8 cellular contexts compared by ENCODE assay signal in the genomic region with DNA sequence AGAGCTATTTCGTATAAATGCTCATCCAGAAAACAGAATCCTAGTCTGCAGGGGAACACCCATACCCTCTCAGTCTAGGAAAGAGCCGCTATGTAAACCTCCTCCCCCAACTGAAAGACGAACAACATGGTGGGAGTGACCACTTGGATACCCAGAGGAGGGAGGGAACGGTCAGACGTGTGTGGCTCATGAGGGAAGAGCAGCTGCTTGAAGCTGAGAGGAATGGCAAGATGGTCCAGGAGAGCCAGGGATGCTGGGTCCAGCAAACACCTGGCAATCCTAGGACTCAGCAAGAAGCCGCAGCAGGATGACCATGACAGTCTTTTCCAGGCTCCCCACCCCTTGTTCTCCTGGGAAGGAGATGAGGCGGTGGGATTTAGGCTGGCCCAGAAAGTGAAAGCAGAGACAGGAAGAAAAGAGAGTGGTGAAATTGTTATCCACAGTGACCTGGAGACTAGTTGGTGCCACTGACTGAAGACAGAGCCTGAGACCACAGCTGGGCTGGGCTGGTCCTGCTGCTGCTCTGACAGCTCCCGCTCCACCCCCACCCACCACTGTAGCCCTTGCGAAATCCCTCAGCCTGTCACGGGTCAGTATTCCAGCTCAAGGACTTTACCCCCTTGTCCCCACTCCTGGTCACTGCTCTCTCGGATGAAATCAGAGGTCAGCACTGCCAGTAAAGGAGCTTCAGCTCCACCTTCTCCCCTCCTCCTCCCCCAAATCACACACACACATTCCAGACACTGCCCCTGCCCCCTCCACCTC. TPM values are rescaled to one million over a fixed set of nuclear protein-coding genes. Genes with fewer than 3 reads are reported as not detected.
DNase-seq lines count a peak whose midpoint lies in the region; ATAC-seq, FAIRE-seq and TF ChIP-seq lines count a peak whose summit lies in the region.

No MANE protein-coding gene starts in this region.

- no peak for ATAC-seq in activated T-cell treated with anti-CD3 and anti-CD28 coated beads, Interleukin-2, amount 50 U/mL, for 4 hours
- ATAC-seq in right lobe of liver (peak; percentile 70 to 85 (median 76)), GM21529 (IDR thresholded peaks at IDR 0.05; ENCODE audit: unreplicated experiment) (no peak)

- peaks cover 20% of the 10 kb centered on the region for H3K36me3 Mint-ChIP-seq in activated T-cell treated with anti-CD3 and anti-CD28 coated beads, Interleukin-2, amount 50 U/mL, for 4 hours (ENCODE audit: insufficient read depth)

- no peak for DNase-seq in activated T-cell treated with anti-CD3 and anti-CD28 coated beads, Interleukin-2, amount 50 U/mL, for 4 hours
- DNase-seq in activated T-cell treated with anti-CD3 and anti-CD28 coated beads, Interleukin-2, amount 50 U/mL, for 1 hour = no peak
- DNase-seq in bronchial epithelial cell (ENCODE audit: low read depth) = peak; percentile 18
- DNase-seq in right lobe of liver = peak; percentile 87 to 96 (median 91)
- peak; percentile 94 to 96 for DNase-seq in thyroid gland
- DNase-seq in middle frontal gyrus (ENCODE audit: extremely low spot score, low spot score) = no peak
- no peak for DNase-seq in NCI-H2196 (lab: John Stamatoyannopoulos, UW; ENCODE audit: unreplicated experiment)

- TF ChIP-seq POLR2A in right lobe of liver (IDR thresholded peaks at IDR 0.05) = peak; percentile 54
- peak in 1 of 2 donors; percentile 48 for TF ChIP-seq POLR2A in thyroid gland (IDR thresholded peaks at IDR 0.05)

- H3K27ac ChIP-seq in right lobe of liver = peak overlapping the region; percentile 90 to 97 (median 92)
- peak overlapping the region; percentile 89 to 94 (median 92) for H3K27ac ChIP-seq in thyroid gland

- H3K9me3 ChIP-seq in right lobe of liver (no peaks in the 10 kb centered on the region), thyroid gland (no peaks in the 10 kb centered on the region)

- intact Hi-C loops in right lobe of liver (cut with DNase I) = no loop called here
- intact Hi-C loops in thyroid gland (cut with DNase I) = no loop called here

- peak overlapping the region; percentile 55 for H3K4me3 Mint-ChIP-seq in activated T-cell treated with anti-CD3 and anti-CD28 coated beads, Interleukin-2, amount 50 U/mL, for 4 hours

- H3K27me3 ChIP-seq in bronchial epithelial cell (ENCODE audit: control insufficient read depth, insufficient read depth, low read length) (no peaks in the 10 kb centered on the region), right lobe of liver (no peaks in the 10 kb centered on the region), thyroid gland (no peaks in the 10 kb centered on the region)

- 33% methylated on average over 5 of the region's 11 CpGs for WGBS in right lobe of liver (ENCODE audit: insufficient coverage, low coverage, low lambda C conversion rate, missing lambda C conversion rate)
- 38 to 45% methylated on average over 11 of the region's 11 CpGs for WGBS in thyroid gland, 2 donors

- H3K4me3 ChIP-seq in bronchial epithelial cell (ENCODE audit: low read depth, low read length) = no peak overlapping the region
- H3K4me3 ChIP-seq in right lobe of liver = peak overlapping the region; percentile 28 to 89 (median 81)
- no peak overlapping the region for H3K4me3 ChIP-seq in thyroid gland (replicated peaks in 1 of 3)

- no peaks in the 10 kb centered on the region for H3K9me3 Mint-ChIP-seq in activated T-cell treated with anti-CD3 and anti-CD28 coated beads, Interleukin-2, amount 50 U/mL, for 4 hours

- FAIRE-seq in bronchial epithelial cell (lab: Jason Lieb, UNC) = no peak

- peaks cover 24% of the 10 kb centered on the region for H3K36me3 ChIP-seq in bronchial epithelial cell (ENCODE audit: control insufficient read depth, insufficient read depth, low read length)
- H3K36me3 ChIP-seq in right lobe of liver = peaks cover 8 to 32% (median 22%) of the 10 kb centered on the region in 4 donors
- peaks cover 30% of the 10 kb centered on the region in 2 donors for H3K36me3 ChIP-seq in thyroid gland

- peaks cover 37% of the 10 kb centered on the region for H3K4me1 Mint-ChIP-seq in activated T-cell treated with anti-CD3 and anti-CD28 coated beads, Interleukin-2, amount 50 U/mL, for 4 hours (ENCODE audit: low read depth)

- no peaks in the 10 kb centered on the region for H3K27me3 Mint-ChIP-seq in activated T-cell treated with anti-CD3 and anti-CD28 coated beads, Interleukin-2, amount 50 U/mL, for 4 hours (ENCODE audit: low read depth)

- TF ChIP-seq CTCF in bronchial epithelial cell (IDR thresholded peaks at IDR 0.05; ENCODE audit: insufficient read depth, low read length, severe bottlenecking) (no peak), right lobe of liver (IDR thresholded peaks at IDR 0.05) (no peak), thyroid gland (IDR thresholded peaks at IDR 0.05) (no peak)

- H3K4me1 ChIP-seq in right lobe of liver (peaks cover 0 to 52% (median 15%) of the 10 kb centered on the region in 4 donors), thyroid gland (peaks cover 38 to 40% of the 10 kb centered on the region in 2 donors)

RNA-seq across cellular contexts. Expression of gene CERS2, which starts 3.6 kb away (rescaled TPM):
- 100 to 1,000 TPM; 199 to 208 (median 200) TPM for total RNA-seq in activated T-cell treated with anti-CD3 and anti-CD28 coated beads, Interleukin-2, amount 50 U/mL, for 4 hours
- total RNA-seq in bronchial epithelial cell (55.2 and 82.9 TPM in 2 replicates), right lobe of liver (100 to 1,000 TPM; 298 to 572 (median 459) TPM), thyroid gland (100 to 1,000 TPM; 158 to 183 (median 171) TPM)

RNA-seq across cellular contexts. Expression of gene ANXA9, which starts 11.1 kb away (rescaled TPM):
- total RNA-seq in activated T-cell treated with anti-CD3 and anti-CD28 coated beads, Interleukin-2, amount 50 U/mL, for 4 hours = not detected
- total RNA-seq in bronchial epithelial cell (0.26 and 0.90 TPM in 2 replicates), right lobe of liver (10 to 100 TPM in 5 of 6 experiments, 1 to 10 TPM in 1; 9.9 to 18.5 (median 15.1) TPM), thyroid gland (10 to 100 TPM in 2 of 4 donors, 1 to 10 TPM in 2; 5.8 to 14.9 (median 10.0) TPM)

RNA-seq across cellular contexts. Expression of gene MINDY1, which starts 35.7 kb away (rescaled TPM):
- total RNA-seq in activated T-cell treated with anti-CD3 and anti-CD28 coated beads, Interleukin-2, amount 50 U/mL, for 4 hours = 1 to 10 TPM; 5.0 to 7.0 (median 6.5) TPM
- 5.5 and 13.6 TPM in 2 replicates for total RNA-seq in bronchial epithelial cell
- 10 to 100 TPM; 10.1 to 19.7 (median 15.4) TPM for total RNA-seq in right lobe of liver
- 100 to 1,000 TPM in 1 of 4 donors, 10 to 100 TPM in 3; 50.9 to 103 (median 90.4) TPM for total RNA-seq in thyroid gland

RNA-seq across cellular contexts. Expression of gene PRUNE1, which starts 37.2 kb away (rescaled TPM):
- total RNA-seq in activated T-cell treated with anti-CD3 and anti-CD28 coated beads, Interleukin-2, amount 50 U/mL, for 4 hours = 10 to 100 TPM; 11.0 to 13.7 (median 11.9) TPM
- total RNA-seq in bronchial epithelial cell (6.6 and 6.9 TPM in 2 replicates), right lobe of liver (10 to 100 TPM in 4 of 6 experiments, 1 to 10 TPM in 2; 4.7 to 12.0 (median 10.1) TPM), thyroid gland (10 to 100 TPM; 66.0 to 79.0 (median 76.3) TPM)

RNA-seq across cellular contexts. Expression of gene SETDB1, which starts 44.8 kb away (rescaled TPM):
- total RNA-seq in activated T-cell treated with anti-CD3 and anti-CD28 coated beads, Interleukin-2, amount 50 U/mL, for 4 hours = 10 to 100 TPM; 37.0 to 40.7 (median 40.7) TPM
- total RNA-seq in bronchial epithelial cell (24.0 and 24.7 TPM in 2 replicates), right lobe of liver (10 to 100 TPM; 10.4 to 17.8 (median 12.9) TPM), thyroid gland (10 to 100 TPM; 35.4 to 59.9 (median 44.8) TPM)

Comparison
In these comparisons a context has a peak if more than half of its experiments do, and no peak if none do; other contexts are left out.
1. ATAC-seq: peak in right lobe of liver (4 of 4); none in activated T-cell treated with anti-CD3 and anti-CD28 coated beads, Interleukin-2, amount 50 U/mL, for 4 hours (0 of 2) and GM21529 (single experiment).
2. DNase-seq: peak in bronchial epithelial cell (single experiment), right lobe of liver (3 of 3) and thyroid gland (2 of 2); none in activated T-cell treated with anti-CD3 and anti-CD28 coated beads, Interleukin-2, amount 50 U/mL, for 4 hours (single experiment), activated T-cell treated with anti-CD3 and anti-CD28 coated beads, Interleukin-2, amount 50 U/mL, for 1 hour (single experiment), middle frontal gyrus (single experiment) and NCI-H2196 (single experiment).
3. H3K4me3 ChIP-seq: peak in right lobe of liver (3 of 3); none in bronchial epithelial cell (single experiment) and thyroid gland (0 of 3).